In genomic region chr20:54172856-54173652, GRCh38 we compare ENCODE assay signal across 11 cellular contexts. TPM values are rescaled to one million over a fixed set of nuclear protein-coding genes. Genes with fewer than 3 reads are reported as not detected.
A peak's percentile ranks its signal among the peaks of the same experiment; 100 is the strongest.
DNase-seq lines count a peak whose midpoint lies in the region; ATAC-seq and TF ChIP-seq lines count a peak whose summit lies in the region.
"Had no signal": no experiment of that assay in that cellular context is flagged by ENCODE, and none has a peak within 500 bp of the region (broad histone marks: within the 10 kb centered on the region; RNA-seq: fewer than 3 reads in every experiment).

No MANE protein-coding gene starts in this region.

- POLR2A ChIA-PET in activated CD4-positive, alpha-beta T cell treated with anti-CD3 and anti-CD28 coated beads, Interleukin-2, amount 10 ng/mL, durations not matched to agents 7 days and 5 days (lab: Charles Lee), result no interaction called here

- H3K4me2 ChIP-seq in hepatocyte, result peak overlapping the region; percentile 87

- 2% methylated on average over 59 of the region's 66 CpGs for WGBS in hepatocyte (ENCODE audit: low lambda C conversion rate, missing lambda C conversion rate)

- H3K79me2 ChIP-seq in hepatocyte, result no peaks in the 10 kb centered on the region

- H4K20me1 ChIP-seq in hepatocyte (ENCODE audit: insufficient read depth, poor library complexity, severe bottlenecking), result no peaks in the 10 kb centered on the region

- H3K36me3 Mint-ChIP-seq in activated CD4-positive, alpha-beta T cell treated with anti-CD3 and anti-CD28 coated beads, Interleukin-2, amount 10 ng/mL, durations not matched to agents 7 days and 5 days (ENCODE audit: low read depth), result no peaks in the 10 kb centered on the region
- H3K36me3 Mint-ChIP-seq: naive B cell had no signal

- no peak overlapping the region for H3K4me3 ChIP-seq in hepatocyte

- no peaks in the 10 kb centered on the region for H3K36me3 ChIP-seq in hepatocyte (replicated peaks; ENCODE audit: insufficient read depth, low read depth)

- DNase-seq in activated CD4-positive, alpha-beta T cell treated with anti-CD3 and anti-CD28 coated beads, Interleukin-2, amount 10 ng/mL, durations not matched to agents 7 days and 5 days, result no peak
- no peak for DNase-seq in activated CD4-positive, alpha-beta T cell treated with anti-CD3 and anti-CD28 coated beads for 48 hours
- DNase-seq in SW480 (ENCODE audit: low spot score) (peak; percentile 63), hepatocyte (ENCODE audit: low spot score) (no peak), middle frontal gyrus (ENCODE audit: extremely low spot score, low spot score) (no peak), hippocampal formation (lab: John Stamatoyannopoulos, UW) (no peak)
- DNase-seq in stimulated activated CD8-positive, alpha-beta memory T cell treated with anti-CD3 and anti-CD28 coated beads, Interleukin-4, amount 100 ng/mL, for 48 hours, result peak; percentile 37
- DNase-seq: amniotic stem cell; naive B cell; stimulated activated naive CD4-positive, alpha-beta T cell treated with Interleukin-2 at 50 U/mL for 16 hours had no signal

- H3K27ac Mint-ChIP-seq in activated CD4-positive, alpha-beta T cell treated with anti-CD3 and anti-CD28 coated beads, Interleukin-2, amount 10 ng/mL, durations not matched to agents 7 days and 5 days, result no peak overlapping the region
- H3K27ac Mint-ChIP-seq: naive B cell had no signal

- CTCF ChIA-PET in activated CD4-positive, alpha-beta T cell treated with anti-CD3 and anti-CD28 coated beads, Interleukin-2, amount 10 ng/mL, durations not matched to agents 7 days and 5 days (lab: Charles Lee), result no interaction called here

- peaks cover 61% of the 10 kb centered on the region for H3K27me3 ChIP-seq in hepatocyte

- peaks cover 13% of the 10 kb centered on the region for H3K4me1 ChIP-seq in hepatocyte (ENCODE audit: insufficient read depth)

- H3K27me3 Mint-ChIP-seq in activated CD4-positive, alpha-beta T cell treated with anti-CD3 and anti-CD28 coated beads, Interleukin-2, amount 10 ng/mL, durations not matched to agents 7 days and 5 days, result peaks cover 77% of the 10 kb centered on the region

- H3K9me3 ChIP-seq in hepatocyte (ENCODE audit: low read depth), result no peaks in the 10 kb centered on the region

- H3K9me2 ChIP-seq in hepatocyte (replicated peaks; ENCODE audit: insufficient read depth), result no peaks in the 10 kb centered on the region

- TF ChIP-seq CTCF in hepatocyte (IDR thresholded peaks at IDR 0.05; ENCODE audit: poor library complexity), result no peak

- H2AFZ ChIP-seq in hepatocyte, result no peak overlapping the region

- H3K4me3 Mint-ChIP-seq in activated CD4-positive, alpha-beta T cell treated with anti-CD3 and anti-CD28 coated beads, Interleukin-2, amount 10 ng/mL, durations not matched to agents 7 days and 5 days, result peak overlapping the region; percentile 25

- no peak for ATAC-seq in GM19023 (IDR thresholded peaks at IDR 0.05; ENCODE audit: unreplicated experiment)

- H3K9me3 Mint-ChIP-seq in activated CD4-positive, alpha-beta T cell treated with anti-CD3 and anti-CD28 coated beads, Interleukin-2, amount 10 ng/mL, durations not matched to agents 7 days and 5 days, result no peaks in the 10 kb centered on the region

- H3K27ac ChIP-seq in hepatocyte, result no peak overlapping the region

- peaks cover 23% of the 10 kb centered on the region for H3K4me1 Mint-ChIP-seq in activated CD4-positive, alpha-beta T cell treated with anti-CD3 and anti-CD28 coated beads, Interleukin-2, amount 10 ng/mL, durations not matched to agents 7 days and 5 days

RNA-seq across cellular contexts. Expression of gene CYP24A1, which starts 0.7 kb away (rescaled TPM):
- not detected for total RNA-seq in activated CD4-positive, alpha-beta T cell treated with anti-CD3 and anti-CD28 coated beads, Interleukin-2, amount 10 ng/mL, durations not matched to agents 7 days and 5 days
- 1.5 and 1.9 TPM in 2 replicates for total RNA-seq in hepatocyte
- polyA plus RNA-seq in hepatocyte, result not detected in 2 replicates

RNA-seq across cellular contexts. Expression of gene PFDN4, which starts 34.8 kb away (rescaled TPM):
- 10 to 100 TPM; 26.8 to 27.7 TPM for total RNA-seq in activated CD4-positive, alpha-beta T cell treated with anti-CD3 and anti-CD28 coated beads, Interleukin-2, amount 10 ng/mL, durations not matched to agents 7 days and 5 days
- 102 and 121 TPM in 2 replicates for total RNA-seq in hepatocyte
- 40.0 and 45.2 TPM in 2 replicates for polyA plus RNA-seq in hepatocyte

Comparison
In these comparisons a context has a peak if more than half of its experiments do, and no peak if none do; other contexts are left out.
1. DNase-seq: peak in SW480 (single experiment) and stimulated activated CD8-positive, alpha-beta memory T cell treated with anti-CD3 and anti-CD28 coated beads, Interleukin-4, amount 100 ng/mL, for 48 hours (single experiment); none in activated CD4-positive, alpha-beta T cell treated with anti-CD3 and anti-CD28 coated beads, Interleukin-2, amount 10 ng/mL, durations not matched to agents 7 days and 5 days (single experiment), activated CD4-positive, alpha-beta T cell treated with anti-CD3 and anti-CD28 coated beads for 48 hours (single experiment), hepatocyte (single experiment), middle frontal gyrus (single experiment) and hippocampal formation (0 of 2).